24 cellular contexts compared by ENCODE assay signal in the genomic region with DNA sequence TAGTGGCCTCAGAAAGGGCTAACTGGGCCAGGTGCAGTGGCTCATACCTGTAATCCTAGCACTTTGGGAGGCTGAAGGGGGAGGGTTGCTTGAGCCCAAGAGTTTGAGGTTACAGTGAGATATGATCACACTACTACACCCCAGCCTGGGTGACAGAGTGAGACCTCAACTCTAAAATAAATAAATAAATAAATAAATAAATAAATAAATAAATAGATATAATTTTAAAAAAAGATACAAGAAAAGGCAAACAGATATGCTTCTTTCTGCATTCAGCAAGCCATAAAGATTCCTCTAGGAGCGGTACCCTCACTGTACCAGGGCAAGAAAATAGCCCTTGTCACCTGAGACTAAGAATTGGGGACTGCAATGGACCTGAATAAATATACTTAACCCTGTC. TPM values are rescaled to one million over a fixed set of nuclear protein-coding genes. Genes with fewer than 3 reads are reported as not detected.
DNase-seq lines count a peak whose midpoint lies in the region; ATAC-seq, FAIRE-seq and TF ChIP-seq lines count a peak whose summit lies in the region.
"Had no signal": no experiment of that assay in that cellular context is flagged by ENCODE, and none has a peak within 500 bp of the region (broad histone marks: within the 10 kb centered on the region; RNA-seq: fewer than 3 reads in every experiment).

No MANE protein-coding gene starts in this region.

- TF ChIP-seq RAD21 in A549 (conservative IDR thresholded peaks at IDR 0.05 in 1 of 2, IDR thresholded peaks at IDR 0.05 in 1 of 2) = no peak

- H3K27ac ChIP-seq in A549 (peak overlapping the region in 1 of 2 experiments; percentile 92; a peak in 2 of 6 replicates), foreskin keratinocyte (no peak overlapping the region)
- peak overlapping the region; percentile 5 for H3K27ac ChIP-seq in CD4-positive, alpha-beta memory T cell (ENCODE audit: low read depth, low read length)

- no peak for TF ChIP-seq EP300 in A549 (IDR thresholded peaks at IDR 0.05)

- H3K27ac Mint-ChIP-seq in CD4-positive, alpha-beta memory T cell = peak overlapping the region; percentile 96 to 98 (median 98)
- peak overlapping the region; percentile 79 for H3K27ac Mint-ChIP-seq in activated T-helper 1 cell treated with anti-CD3 and anti-CD28 coated beads, Interleukin-12 subunit alpha, Interleukin-12 subunit beta, Interleukin-2, Interleukin-4 antibody, amounts not matched to agents 30 ng/mL and 10 ng/mL and 1 ng/mL, durations not matched to agents 14 hours and 24 hours and 36 hours
- H3K27ac Mint-ChIP-seq in natural killer cell = peak overlapping the region; percentile 94 to 96

- POLR2A ChIA-PET in A549 (lab: Yijun Ruan, JAX) = no interaction called here
- POLR2A ChIA-PET in CD4-positive, alpha-beta memory T cell (lab: Charles Lee; ENCODE audit: partially characterized antibody) = interaction anchor here (0.9 to 2.7 kb wide), 4 partner anchors 23 to 148 kb away, joined by 3 to 16 read pairs (median 9); partner anchors contain the start of gene BCR

- DNase-seq in A549 (ENCODE audit: low read depth in 1 of 2, low spot score in 1 of 2) (no peak), natural killer cell (no peak), foreskin keratinocyte (no peak), CD1c-positive myeloid dendritic cell (ENCODE audit: extremely low spot score) (no peak)
- peak in 1 of 5 donors; percentile 27 for DNase-seq in CD4-positive, alpha-beta memory T cell
- DNase-seq in activated T-helper 1 cell treated with anti-CD3 and anti-CD28 coated beads, Interleukin-12 subunit alpha, Interleukin-12 subunit beta, Interleukin-2, Interleukin-4 antibody, amounts not matched to agents 30 ng/mL and 10 ng/mL and 1 ng/mL, durations not matched to agents 14 hours and 24 hours and 36 hours (ENCODE audit: low spot score) = no peak
- DNase-seq: activated effector memory CD4-positive, alpha-beta T cell treated with anti-CD3 and anti-CD28 coated beads, Interleukin-2, amount 50 U/mL, for 16 hours; cerebellar nuclear complex; effector CD4-positive, alpha-beta T cell; NCI-H1105; NCI-H2107; NCI-H526; stimulated activated naive CD4-positive, alpha-beta T cell had no signal

- peak overlapping the region; percentile 8 to 86 (median 78) for H3K4me3 Mint-ChIP-seq in CD4-positive, alpha-beta memory T cell
- peak overlapping the region; percentile 48 for H3K4me3 Mint-ChIP-seq in activated T-helper 1 cell treated with anti-CD3 and anti-CD28 coated beads, Interleukin-12 subunit alpha, Interleukin-12 subunit beta, Interleukin-2, Interleukin-4 antibody, amounts not matched to agents 30 ng/mL and 10 ng/mL and 1 ng/mL, durations not matched to agents 14 hours and 24 hours and 36 hours
- H3K4me3 Mint-ChIP-seq in natural killer cell = peak overlapping the region; percentile 85

- peaks cover 0 to 2% of the 10 kb centered on the region in 2 donors for H3K36me3 Mint-ChIP-seq in CD4-positive, alpha-beta memory T cell
- no peaks in the 10 kb centered on the region for H3K36me3 Mint-ChIP-seq in activated T-helper 1 cell treated with anti-CD3 and anti-CD28 coated beads, Interleukin-12 subunit alpha, Interleukin-12 subunit beta, Interleukin-2, Interleukin-4 antibody, amounts not matched to agents 30 ng/mL and 10 ng/mL and 1 ng/mL, durations not matched to agents 14 hours and 24 hours and 36 hours (ENCODE audit: low read depth)
- H3K36me3 Mint-ChIP-seq in natural killer cell = no peaks in the 10 kb centered on the region

- TF ChIP-seq CTCF in A549 (IDR thresholded peaks at IDR 0.05) = no peak
- no peak for TF ChIP-seq CTCF in natural killer cell (IDR thresholded peaks at IDR 0.05)
- no peak for TF ChIP-seq CTCF in foreskin keratinocyte (conservative IDR thresholded peaks at IDR 0.05)

- no peaks in the 10 kb centered on the region for H3K27me3 Mint-ChIP-seq in CD4-positive, alpha-beta memory T cell
- peaks cover 6% of the 10 kb centered on the region for H3K27me3 Mint-ChIP-seq in activated T-helper 1 cell treated with anti-CD3 and anti-CD28 coated beads, Interleukin-12 subunit alpha, Interleukin-12 subunit beta, Interleukin-2, Interleukin-4 antibody, amounts not matched to agents 30 ng/mL and 10 ng/mL and 1 ng/mL, durations not matched to agents 14 hours and 24 hours and 36 hours (ENCODE audit: insufficient read depth)
- no peaks in the 10 kb centered on the region for H3K27me3 Mint-ChIP-seq in natural killer cell (ENCODE audit: low read depth in 2 of 2)

- H3K36me3 ChIP-seq in CD4-positive, alpha-beta memory T cell (ENCODE audit: insufficient read depth, low read length) = no peaks in the 10 kb centered on the region
- H3K36me3 ChIP-seq: pancreas, WERI-Rb-1 had no signal

- no peak for TF ChIP-seq POLR2A in A549 (IDR thresholded peaks at IDR 0.05; ENCODE audit: low read length)

- ATAC-seq in A549 (no peak), natural killer cell (no peak), foreskin keratinocyte (no peak), GM18873 (IDR thresholded peaks at IDR 0.05; ENCODE audit: low FRiP score, unreplicated experiment) (no peak), HG03460 (IDR thresholded peaks at IDR 0.05; ENCODE audit: unreplicated experiment) (no peak)
- ATAC-seq: left colon, pancreas, sciatic nerve had no signal

- H3K9me3 ChIP-seq in A549 = no peaks in the 10 kb centered on the region
- no peaks in the 10 kb centered on the region for H3K9me3 ChIP-seq in CD4-positive, alpha-beta memory T cell (ENCODE audit: control insufficient read depth in 1 of 2, low read length in 2 of 2)
- H3K9me3 ChIP-seq: pancreas had no signal

- H3K4me3 ChIP-seq in A549 = no peak overlapping the region
- no peak overlapping the region for H3K4me3 ChIP-seq in CD4-positive, alpha-beta memory T cell (ENCODE audit: low read length in 2 of 2)

- peaks cover 0 to 1% (median 0%) of the 10 kb centered on the region in 8 donors for H3K9me3 Mint-ChIP-seq in CD4-positive, alpha-beta memory T cell
- H3K9me3 Mint-ChIP-seq in activated T-helper 1 cell treated with anti-CD3 and anti-CD28 coated beads, Interleukin-12 subunit alpha, Interleukin-12 subunit beta, Interleukin-2, Interleukin-4 antibody, amounts not matched to agents 30 ng/mL and 10 ng/mL and 1 ng/mL, durations not matched to agents 14 hours and 24 hours and 36 hours = no peaks in the 10 kb centered on the region
- no peaks in the 10 kb centered on the region for H3K9me3 Mint-ChIP-seq in natural killer cell

- H3K27me3 ChIP-seq in CD4-positive, alpha-beta memory T cell (ENCODE audit: insufficient read depth, low read length) = no peaks in the 10 kb centered on the region
- H3K27me3 ChIP-seq in foreskin keratinocyte = no peaks in the 10 kb centered on the region
- H3K27me3 ChIP-seq: pancreas had no signal

- WGBS in A549 (ENCODE audit: missing lambda C conversion rate) = 96% methylated on average over 1 of the region's 1 CpG

- CTCF ChIA-PET in A549 (lab: Yijun Ruan, JAX) = interaction anchor here (1.2 kb wide), 1 partner anchor 188 kb away, joined by 3 read pairs; no protein-coding TSS in a partner anchor
- CTCF ChIA-PET in CD4-positive, alpha-beta memory T cell (lab: Charles Lee; ENCODE audit: partially characterized antibody) = interaction anchor here (1.9 to 2.0 kb wide), 2 partner anchors 34 to 183 kb away, joined by 5 to 8 read pairs; no protein-coding TSS in a partner anchor

- peaks cover 32 to 73% (median 55%) of the 10 kb centered on the region in 4 donors for H3K4me1 Mint-ChIP-seq in CD4-positive, alpha-beta memory T cell
- H3K4me1 Mint-ChIP-seq in activated T-helper 1 cell treated with anti-CD3 and anti-CD28 coated beads, Interleukin-12 subunit alpha, Interleukin-12 subunit beta, Interleukin-2, Interleukin-4 antibody, amounts not matched to agents 30 ng/mL and 10 ng/mL and 1 ng/mL, durations not matched to agents 14 hours and 24 hours and 36 hours (ENCODE audit: low read depth) = peaks cover 33% of the 10 kb centered on the region
- H3K4me1 Mint-ChIP-seq in natural killer cell = peaks cover 48 to 76% of the 10 kb centered on the region in 2 donors

- no peak for FAIRE-seq in A549 (lab: Jason Lieb, UNC)
- FAIRE-seq: HTR-8/SVneo, pancreas had no signal

- no peak overlapping the region for H3K4me2 ChIP-seq in A549

- intact Hi-C loops in CD4-positive, alpha-beta memory T cell (cut with micrococcal nuclease) = loop anchor here (10.0 kb wide), 1 partner anchor 1412 kb away; the partner anchor contains the start of genes GUCD1 and SNRPD3
- intact Hi-C loops in activated T-helper 1 cell treated with anti-CD3 and anti-CD28 coated beads, Interleukin-12 subunit alpha, Interleukin-12 subunit beta, Interleukin-2, Interleukin-4 antibody, amounts not matched to agents 30 ng/mL and 10 ng/mL and 1 ng/mL, durations not matched to agents 14 hours and 24 hours and 36 hours (cut with micrococcal nuclease) = loop anchor here (5.0 kb wide), 2 partner anchors 71 to 276 kb away; partner anchors contain the start of gene GNAZ
- intact Hi-C loops in natural killer cell (cut with micrococcal nuclease) = no loop called here

- peaks cover 20% of the 10 kb centered on the region; the same call in 1 of the 3 replicates for H3K4me1 ChIP-seq in A549
- peaks cover 65% of the 10 kb centered on the region for H3K4me1 ChIP-seq in CD4-positive, alpha-beta memory T cell (ENCODE audit: insufficient read depth, low read length)
- H3K4me1 ChIP-seq in foreskin keratinocyte = peaks cover 7% of the 10 kb centered on the region

RNA-seq across cellular contexts. Expression of gene RSPH14, which starts 1.3 kb away (rescaled TPM):
- 2.5 and 2.7 TPM in 2 replicates for polyA plus RNA-seq in A549 (2011; rRNA removed)
- 1.8 and 2.5 TPM in 2 replicates for polyA plus RNA-seq in A549 (2012; cell fraction: cytosol; rRNA removed)
- 1.4 and 1.9 TPM in 2 replicates for polyA plus RNA-seq in A549 (2012; cell fraction: nucleus; rRNA removed)
- 1.4 to 1.5 TPM (median 1.4 TPM) in 3 replicates for polyA plus RNA-seq in A549 (2017; fragmentation: RNase III; extraction: RNeasy Plus Mini Kit Qiagen cat#74134 plus additional on column Dnase treatment)
- 3.8 and 4.1 TPM in 2 replicates for polyA minus RNA-seq in A549 (2011; rRNA and poly(A)+ RNA removed)
- not detected for total RNA-seq in CD4-positive, alpha-beta memory T cell
- polyA plus RNA-seq in CD4-positive, alpha-beta memory T cell = not detected
- not detected in 2 replicates for total RNA-seq in activated T-helper 1 cell treated with anti-CD3 and anti-CD28 coated beads, Interleukin-12 subunit alpha, Interleukin-12 subunit beta, Interleukin-2, Interleukin-4 antibody, amounts not matched to agents 30 ng/mL and 10 ng/mL and 1 ng/mL, durations not matched to agents 14 hours and 24 hours and 36 hours
- total RNA-seq in natural killer cell = 1 to 10 TPM; 1.4 to 4.9 (median 1.4) TPM
- total RNA-seq in foreskin keratinocyte = not detected in 2 replicates
- 0.36 TPM in 1 of 2 replicates, not detected in the other for polyA plus RNA-seq in foreskin keratinocyte
- total RNA-seq: activated CD8-positive, alpha-beta memory T cell treated with anti-CD3 and anti-CD28 coated beads for 36 hours; glomerular endothelial cell; LHCN-M2; mononuclear cell had no signal

RNA-seq across cellular contexts. Expression of gene RAB36, which starts 2.2 kb away (rescaled TPM):
- polyA plus RNA-seq in A549 (2011; rRNA removed) (2.5 and 3.1 TPM in 2 replicates), A549 (2017; fragmentation: RNase III; extraction: RNeasy Plus Mini Kit Qiagen cat#74134 plus additional on column Dnase treatment) (4.0 to 4.7 TPM (median 4.5 TPM) in 3 replicates), foreskin keratinocyte (2.6 and 3.4 TPM in 2 replicates)
- 4.9 and 6.9 TPM in 2 replicates for polyA plus RNA-seq in A549 (2012; cell fraction: cytosol; rRNA removed)
- polyA plus RNA-seq in A549 (2012; cell fraction: nucleus; rRNA removed) = 9.5 and 10.1 TPM in 2 replicates
- 3.9 and 4.0 TPM in 2 replicates for polyA minus RNA-seq in A549 (2011; rRNA and poly(A)+ RNA removed)
- total RNA-seq in CD4-positive, alpha-beta memory T cell = under 1 TPM; 0.33 to 0.64 TPM
- 1 to 10 TPM in 1 of 2 donors, under 1 TPM in 1; 0.61 to 1.1 TPM for polyA plus RNA-seq in CD4-positive, alpha-beta memory T cell
- 0.08 TPM in 1 of 2 replicates, not detected in the other for total RNA-seq in activated T-helper 1 cell treated with anti-CD3 and anti-CD28 coated beads, Interleukin-12 subunit alpha, Interleukin-12 subunit beta, Interleukin-2, Interleukin-4 antibody, amounts not matched to agents 30 ng/mL and 10 ng/mL and 1 ng/mL, durations not matched to agents 14 hours and 24 hours and 36 hours
- total RNA-seq in natural killer cell (1 to 10 TPM; 1.7 to 2.9 (median 2.6) TPM), foreskin keratinocyte (3.2 and 4.4 TPM in 2 replicates)
- total RNA-seq: mononuclear cell had no signal

RNA-seq across cellular contexts. Expression of gene BCR, which starts 37.2 kb away (rescaled TPM):
- polyA plus RNA-seq in A549 (2011; rRNA removed) (12.7 and 14.7 TPM in 2 replicates), A549 (2017; fragmentation: RNase III; extraction: RNeasy Plus Mini Kit Qiagen cat#74134 plus additional on column Dnase treatment) (13.9 to 16.4 TPM (median 16.1 TPM) in 3 replicates), foreskin keratinocyte (32.6 and 37.5 TPM in 2 replicates)
- polyA plus RNA-seq in A549 (2012; cell fraction: cytosol; rRNA removed) = 18.9 and 25.9 TPM in 2 replicates
- polyA plus RNA-seq in A549 (2012; cell fraction: nucleus; rRNA removed) = 32.4 and 39.8 TPM in 2 replicates
- 33.0 and 63.3 TPM in 2 replicates for polyA minus RNA-seq in A549 (2011; rRNA and poly(A)+ RNA removed)
- 10 to 100 TPM; 75.3 to 75.6 TPM for total RNA-seq in CD4-positive, alpha-beta memory T cell
- 10 to 100 TPM in 1 of 2 donors, 1 to 10 TPM in 1; 3.3 to 27.0 TPM for polyA plus RNA-seq in CD4-positive, alpha-beta memory T cell
- 56.8 and 62.0 TPM in 2 replicates for total RNA-seq in activated T-helper 1 cell treated with anti-CD3 and anti-CD28 coated beads, Interleukin-12 subunit alpha, Interleukin-12 subunit beta, Interleukin-2, Interleukin-4 antibody, amounts not matched to agents 30 ng/mL and 10 ng/mL and 1 ng/mL, durations not matched to agents 14 hours and 24 hours and 36 hours
- total RNA-seq in natural killer cell (100 to 1,000 TPM; 166 to 186 (median 167) TPM), foreskin keratinocyte (55.6 and 58.1 TPM in 2 replicates)
